In the genomic region with DNA sequence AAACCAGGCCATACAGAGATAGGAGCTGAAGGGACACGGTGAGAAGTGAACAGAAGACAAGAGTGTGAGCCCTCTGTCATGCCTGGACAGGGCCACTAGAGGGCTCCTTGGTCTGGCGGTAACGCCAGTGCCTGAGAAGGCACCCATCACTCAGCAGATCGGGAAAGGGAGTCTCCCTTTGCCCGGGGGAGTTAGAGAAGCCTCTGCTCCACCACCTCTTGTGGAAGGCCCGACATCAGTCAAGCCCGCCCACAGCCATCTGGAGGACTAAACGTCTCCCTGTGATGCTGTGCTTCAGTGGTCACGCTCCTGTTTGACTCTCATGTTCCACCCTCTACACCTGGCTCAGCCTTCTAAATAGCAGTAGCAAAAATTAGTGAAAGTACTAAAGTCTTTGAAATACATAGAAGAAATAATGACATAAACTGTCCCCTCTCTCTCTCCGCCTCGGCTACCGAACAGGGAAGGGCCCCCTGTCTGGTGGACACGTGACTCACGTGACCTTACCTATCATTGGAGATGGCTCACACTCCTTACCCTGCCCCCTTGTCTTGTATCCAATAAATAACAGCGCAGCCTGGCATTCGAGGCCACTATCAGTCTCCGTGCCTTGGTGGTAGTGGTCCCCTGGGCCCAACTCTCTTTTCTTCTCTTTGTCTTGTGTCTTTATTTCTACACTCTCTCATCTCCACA, we compare ENCODE assay signal across 8 cellular contexts.
DNase-seq lines count a peak whose midpoint lies in the region; ATAC-seq and TF ChIP-seq lines count a peak whose summit lies in the region.

No MANE protein-coding gene starts in this region.

- H3K36me3 ChIP-seq in esophagus squamous epithelium (no peaks in the 10 kb centered on the region), osteoblast (ENCODE audit: insufficient read depth, low read length) (no peaks in the 10 kb centered on the region), thyroid gland (no peaks in the 10 kb centered on the region)

- peak overlapping the region; percentile 51 for H2AFZ ChIP-seq in osteoblast (ENCODE audit: low read length)

- H4K20me1 ChIP-seq in osteoblast (ENCODE audit: insufficient read depth, low read length), result no peaks in the 10 kb centered on the region

- H3K27ac ChIP-seq in esophagus squamous epithelium (no peak overlapping the region), osteoblast (ENCODE audit: low read depth, low read length) (no peak overlapping the region), thyroid gland (no peak overlapping the region)

- no peak for TF ChIP-seq POLR2A in esophagus squamous epithelium (IDR thresholded peaks at IDR 0.05)
- TF ChIP-seq POLR2A in thyroid gland (IDR thresholded peaks at IDR 0.05), result no peak

- H3K9me3 ChIP-seq in esophagus squamous epithelium (peaks cover 0 to 19% (median 18%) of the 10 kb centered on the region in 3 donors), osteoblast (ENCODE audit: low read depth, low read length) (peaks cover 2% of the 10 kb centered on the region), thyroid gland (no peaks in the 10 kb centered on the region)

- H3K27me3 ChIP-seq in esophagus squamous epithelium (peaks cover 0 to 81% (median 4%) of the 10 kb centered on the region in 4 donors), osteoblast (ENCODE audit: insufficient read depth, low read length) (peaks cover 34% of the 10 kb centered on the region), thyroid gland (no peaks in the 10 kb centered on the region)

- WGBS in esophagus squamous epithelium, 2 donors, result 32 to 33% methylated on average over 16 of the region's 17 CpGs
- 29 to 36% methylated on average over 17 of the region's 17 CpGs for WGBS in thyroid gland, 2 donors

- H3K4me1 ChIP-seq in esophagus squamous epithelium, result no peaks in the 10 kb centered on the region
- no peaks in the 10 kb centered on the region for H3K4me1 ChIP-seq in osteoblast (ENCODE audit: insufficient read depth, low read length)
- no peaks in the 10 kb centered on the region for H3K4me1 ChIP-seq in thyroid gland

- intact Hi-C loops in Right ventricle myocardium superior (cut with DNase I) (no loop called here), Right ventricle myocardium inferior (cut with DNase I) (no loop called here), esophagus squamous epithelium (cut with DNase I) (no loop called here), thyroid gland (cut with DNase I) (no loop called here)

- H3K4me3 ChIP-seq in esophagus squamous epithelium (no peak overlapping the region), osteoblast (ENCODE audit: insufficient read depth, low read length) (no peak overlapping the region), thyroid gland (replicated peaks in 1 of 3) (no peak overlapping the region)

- no peak for ATAC-seq in Right ventricle myocardium superior (ENCODE audit: poor library complexity)
- no peak for ATAC-seq in Right ventricle myocardium inferior
- ATAC-seq in HG02571 (IDR thresholded peaks at IDR 0.05; ENCODE audit: unreplicated experiment), result no peak

- DNase-seq in Right ventricle myocardium superior (peak; percentile 61), Right ventricle myocardium inferior (ENCODE audit: missing footprints) (no peak), NOMO-1 treated with DMSO at 0.1 percent for 48 hours (lab: John Stamatoyannopoulos, UW; ENCODE audit: unreplicated experiment) (peak; percentile 9), esophagus squamous epithelium (lab: John Stamatoyannopoulos, UW) (no peak), osteoblast (ENCODE audit: insufficient read length, low spot score, missing footprints) (no peak), thyroid gland (peak; percentile 46 to 59)
- DNase-seq in activated CD8-positive, alpha-beta memory T cell treated with anti-CD3 and anti-CD28 coated beads, Interleukin-2, amount 50 U/mL, for 1 hour (ENCODE audit: extremely low read depth), result peak; percentile 8

- no peaks in the 10 kb centered on the region for H3K79me2 ChIP-seq in osteoblast (ENCODE audit: insufficient read depth, low read length)

- peak; percentile 50 to 79 (median 72) for TF ChIP-seq CTCF in esophagus squamous epithelium (IDR thresholded peaks at IDR 0.05)
- TF ChIP-seq CTCF in osteoblast (IDR thresholded peaks at IDR 0.05; ENCODE audit: extremely low read depth, low read depth, low read length), result peak; percentile 69
- TF ChIP-seq CTCF in thyroid gland (IDR thresholded peaks at IDR 0.05), result peak; percentile 41 to 85 (median 50)

- H3K4me2 ChIP-seq in osteoblast (ENCODE audit: insufficient read depth, low read length), result peak overlapping the region; percentile 51

Comparison
In these comparisons a context has a peak if more than half of its experiments do, and no peak if none do; other contexts are left out.
1. DNase-seq: peak in Right ventricle myocardium superior (single experiment), NOMO-1 treated with DMSO at 0.1 percent for 48 hours (single experiment), activated CD8-positive, alpha-beta memory T cell treated with anti-CD3 and anti-CD28 coated beads, Interleukin-2, amount 50 U/mL, for 1 hour (single experiment) and thyroid gland (2 of 2); none in Right ventricle myocardium inferior (single experiment), esophagus squamous epithelium (single experiment) and osteoblast (single experiment).
2. Peak in every context shown above with its lines, with median percentiles within 50 percentile points of each other: CTCF ChIP-seq.